Comparison of ENCODE assay signal across 8 cellular contexts in the genomic region with DNA sequence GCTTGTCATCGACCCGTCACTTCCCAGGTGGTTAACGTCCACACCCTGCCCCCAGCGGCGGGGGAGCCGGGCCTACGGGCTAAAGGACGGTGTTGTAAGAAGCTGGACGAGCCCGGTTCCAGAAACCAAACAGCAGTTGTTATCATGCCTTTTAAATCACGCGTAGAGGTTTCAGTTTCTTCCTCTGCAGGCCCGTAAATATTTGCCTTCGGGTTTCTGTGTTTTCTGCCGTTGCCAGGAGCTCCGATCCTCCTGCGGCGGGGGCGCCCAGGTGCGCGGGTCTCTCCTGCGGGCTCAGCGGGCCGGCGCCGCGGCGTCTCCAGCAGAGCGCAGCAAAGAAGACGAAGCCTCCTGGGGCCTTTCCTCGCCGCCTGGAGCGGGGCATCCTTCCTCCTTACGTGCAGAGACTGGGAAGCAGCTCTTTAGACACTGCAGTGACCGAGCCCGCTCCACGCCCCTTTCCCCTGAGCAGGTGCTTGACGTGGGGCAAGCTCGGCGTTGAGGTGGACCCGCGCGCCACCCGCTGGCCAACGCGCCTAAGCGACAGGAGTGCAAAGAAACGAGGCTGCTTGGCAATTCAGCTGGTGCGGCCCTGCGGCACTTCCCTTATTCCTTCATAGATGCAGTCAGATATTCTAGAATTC. TPM values are rescaled to one million over a fixed set of nuclear protein-coding genes. Genes with fewer than 3 reads are reported as not detected.
A peak's percentile ranks its signal among the peaks of the same experiment; 100 is the strongest.
DNase-seq lines count a peak whose midpoint lies in the region; ATAC-seq, FAIRE-seq and TF ChIP-seq lines count a peak whose summit lies in the region.

No MANE protein-coding gene starts in this region.

- H3K27me3 ChIP-seq in SK-N-SH (ENCODE audit: insufficient read depth) = no peaks in the 10 kb centered on the region
- H3K27me3 ChIP-seq in pancreas = peaks cover 0 to 1% (median 0%) of the 10 kb centered on the region in 4 donors
- H3K27me3 ChIP-seq in thyroid gland = no peaks in the 10 kb centered on the region

- peak overlapping the region; percentile 66 for H2AFZ ChIP-seq in SK-N-SH (ENCODE audit: low read depth)

- no peak for TF ChIP-seq POLR2A in thyroid gland (IDR thresholded peaks at IDR 0.05)

- no peak overlapping the region for H3K9ac ChIP-seq in SK-N-SH

- H3F3A ChIP-seq in SK-N-SH (replicated peaks; ENCODE audit: insufficient read depth) = no peaks in the 10 kb centered on the region

- H3K4me1 Mint-ChIP-seq in activated naive CD4-positive, alpha-beta T cell treated with anti-CD3 and anti-CD28 coated beads, Interleukin-2, amount 50 U/mL, for 24 hours = no peaks in the 10 kb centered on the region

- CTCF ChIA-PET in HEK293T (lab: Yijun Ruan, JAX) (interaction anchor here (0.5 to 2.1 kb wide), 31 partner anchors 9 to 1283 kb away, joined by 3 to 23 read pairs (median 4); a partner anchor contains a TSS), SK-N-SH (lab: Yijun Ruan, JAX) (interaction anchor here (0.6 to 4.6 kb wide), 48 partner anchors 8 to 855 kb away, joined by 3 to 55 read pairs (median 4); a partner anchor contains a TSS)

- no peak overlapping the region for H3K27ac Mint-ChIP-seq in activated naive CD4-positive, alpha-beta T cell treated with anti-CD3 and anti-CD28 coated beads, Interleukin-2, amount 50 U/mL, for 24 hours

- DNase-seq in G401 (ENCODE audit: low spot score) = peak; percentile 78
- peak; percentile 88 for DNase-seq in HEK293T (ENCODE audit: extremely low spot score)
- DNase-seq in MV-4-11 (lab: John Stamatoyannopoulos, UW) = peak; percentile 65
- peak; percentile 81 for DNase-seq in SK-N-SH
- DNase-seq in Right ventricle myocardium superior = peak; percentile 87
- DNase-seq in pancreas = peak; percentile 78 to 94 (median 86)
- peak; percentile 91 to 93 for DNase-seq in thyroid gland

- in situ Hi-C loops in G401 (cut with HindIII; ENCODE audit: low sequenced_read_pairs) = no loop called here

- intact Hi-C loops in Right ventricle myocardium superior (cut with DNase I) = loop anchor here (5.0 kb wide), 2 partner anchors 540 to 700 kb away; no protein-coding TSS in a partner anchor
- intact Hi-C loops in pancreas (cut with DNase I) = loop anchor here in 2 of 3 donors (10.0 kb wide), 2 partner anchors 542 to 832 kb away; no protein-coding TSS in a partner anchor
- intact Hi-C loops in thyroid gland (cut with DNase I) = loop anchor here (5.0 kb wide), 1 partner anchor 540 kb away; no protein-coding TSS in a partner anchor

- no peak for FAIRE-seq in pancreas (lab: Jason Lieb, UNC)

- H3K4me1 ChIP-seq in SK-N-SH (ENCODE audit: control insufficient read depth in 1 of 2, insufficient read depth in 2 of 2, low read depth in 1 of 2, low read length in 1 of 2) (no peaks in the 10 kb centered on the region; a peak in 1 of 4 replicates), pancreas (no peaks in the 10 kb centered on the region), thyroid gland (peaks cover 0 to 3% of the 10 kb centered on the region in 2 donors)

- peak overlapping the region; percentile 86 for H3K4me2 ChIP-seq in SK-N-SH

- peak; percentile 75 for TF ChIP-seq RAD21 in SK-N-SH (IDR thresholded peaks at IDR 0.05; ENCODE audit: low read length)

- H3K36me3 ChIP-seq in SK-N-SH (replicated peaks in 1 of 2; ENCODE audit: control insufficient read depth in 1 of 2, insufficient read depth in 2 of 2, low read length in 1 of 2) (no peaks in the 10 kb centered on the region), pancreas (no peaks in the 10 kb centered on the region), thyroid gland (no peaks in the 10 kb centered on the region)

- WGBS in SK-N-SH (ENCODE audit: low lambda C conversion rate) = 9% methylated on average over 36 of the region's 50 CpGs
- WGBS in pancreas, 2 donors = 0 to 1% methylated on average over 50 of the region's 50 CpGs
- 2 to 3% methylated on average over 34 to 47 of the region's 50 CpGs for WGBS in thyroid gland, 2 donors

- peaks cover 14% of the 10 kb centered on the region for H3K27me3 Mint-ChIP-seq in activated naive CD4-positive, alpha-beta T cell treated with anti-CD3 and anti-CD28 coated beads, Interleukin-2, amount 50 U/mL, for 24 hours

- H3K36me3 Mint-ChIP-seq in activated naive CD4-positive, alpha-beta T cell treated with anti-CD3 and anti-CD28 coated beads, Interleukin-2, amount 50 U/mL, for 24 hours = no peaks in the 10 kb centered on the region

- no peak for TF ChIP-seq EP300 in SK-N-SH (IDR thresholded peaks at IDR 0.05; ENCODE audit: borderline replicate concordance in 1 of 2, low read depth in 1 of 2, low read length in 1 of 2)

- H3K4me3 Mint-ChIP-seq in activated naive CD4-positive, alpha-beta T cell treated with anti-CD3 and anti-CD28 coated beads, Interleukin-2, amount 50 U/mL, for 24 hours = peak overlapping the region; percentile 73

- no peaks in the 10 kb centered on the region for H4K20me1 ChIP-seq in SK-N-SH (ENCODE audit: insufficient read depth)

- no peaks in the 10 kb centered on the region for H3K79me2 ChIP-seq in SK-N-SH (ENCODE audit: insufficient read depth)

- no peaks in the 10 kb centered on the region for H3K9me3 Mint-ChIP-seq in activated naive CD4-positive, alpha-beta T cell treated with anti-CD3 and anti-CD28 coated beads, Interleukin-2, amount 50 U/mL, for 24 hours

- H3K9me2 ChIP-seq in SK-N-SH = no peaks in the 10 kb centered on the region

- POLR2A ChIA-PET in HEK293T (lab: Yijun Ruan, JAX) (interaction anchor here (0.7 to 1.2 kb wide), 2 partner anchors 10 to 471 kb away, joined by 3 to 4 read pairs; no protein-coding TSS in a partner anchor), SK-N-SH (lab: Yijun Ruan, JAX) (no interaction called here)

- H3K4me3 ChIP-seq in SK-N-SH (ENCODE audit: low read depth in 2 of 2, low read length in 1 of 2) = peak overlapping the region; percentile 47 to 64
- H3K4me3 ChIP-seq in pancreas = peak overlapping the region; percentile 16 to 48 (median 40)
- H3K4me3 ChIP-seq in thyroid gland (replicated peaks in 1 of 3) = peak overlapping the region in 1 of 3 donors; percentile 18

- ATAC-seq in Right ventricle myocardium superior (ENCODE audit: poor library complexity) (peak; percentile 98), pancreas (peak; percentile 99 to 100 (median 100))

- TF ChIP-seq CTCF in SK-N-SH (IDR thresholded peaks at IDR 0.05) (peak; percentile 84), pancreas (IDR thresholded peaks at IDR 0.05) (peak; percentile 38 to 84 (median 62)), thyroid gland (IDR thresholded peaks at IDR 0.05) (peak; percentile 49 to 95 (median 80))

- H3K9me3 ChIP-seq in SK-N-SH = no peaks in the 10 kb centered on the region
- H3K9me3 ChIP-seq in pancreas = no peaks in the 10 kb centered on the region
- no peaks in the 10 kb centered on the region for H3K9me3 ChIP-seq in thyroid gland

- H3K27ac ChIP-seq in SK-N-SH (ENCODE audit: low read depth in 2 of 2, low read length in 1 of 2) (no peak overlapping the region), pancreas (no peak overlapping the region), thyroid gland (no peak overlapping the region)

TF ChIP-seq in HEK293T, 16 proteins besides CTCF, POLR2A, EP300 and RAD21:
- TF ChIP-seq TARDBP (IDR thresholded peaks at IDR 0.05) (no peak), L3MBTL2 (conservative IDR thresholded peaks at IDR 0.05) (peak; percentile 34)
TF ChIP-seq in HEK293T: peak in this region for 1.

TF ChIP-seq in SK-N-SH, 30 proteins besides CTCF, POLR2A, EP300 and RAD21:
- no peak for TF ChIP-seq POLR2AphosphoS5 (IDR thresholded peaks at IDR 0.05; ENCODE audit: low read depth, low read length)
- no peak for TF ChIP-seq ELF1 (IDR thresholded peaks at IDR 0.05)
- no peak for TF ChIP-seq NRF1 (IDR thresholded peaks at IDR 0.05; ENCODE audit: low read depth, low read length)
- no peak for TF ChIP-seq MXI1 (IDR thresholded peaks at IDR 0.05; ENCODE audit: low read depth, low read length)
- no peak for TF ChIP-seq GABPA (IDR thresholded peaks at IDR 0.05; ENCODE audit: low read depth)
- TF ChIP-seq, protein P1, sequence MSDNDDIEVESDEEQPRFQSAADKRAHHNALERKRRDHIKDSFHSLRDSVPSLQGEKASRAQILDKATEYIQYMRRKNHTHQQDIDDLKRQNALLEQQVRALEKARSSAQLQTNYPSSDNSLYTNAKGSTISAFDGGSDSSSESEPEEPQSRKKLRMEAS (IDR thresholded peaks at IDR 0.05; ENCODE audit: low read depth) = 0 out of 2 replicates have a peak, but pooled peaks have one; percentile 14
- no peak for TF ChIP-seq RFX5 (IDR thresholded peaks at IDR 0.05; ENCODE audit: low read length)
- no peak for TF ChIP-seq SIN3A (IDR thresholded peaks at IDR 0.05; ENCODE audit: borderline replicate concordance, low read depth, low read length)
- peak; percentile 82 for TF ChIP-seq SMC3 (IDR thresholded peaks at IDR 0.05; ENCODE audit: low read depth, low read length)

RNA-seq across cellular contexts. Expression of a gene that starts 21.8 kb away (rescaled TPM):
- total RNA-seq in G401 (2014; rRNA removed; shearing (Covaris generic)) = 35.6 and 47.2 TPM in 2 replicates
- polyA plus RNA-seq in SK-N-SH (2012; rRNA removed) (37.0 and 42.1 TPM in 2 replicates), pancreas (10 to 100 TPM; 14.2 to 27.6 TPM)
- 47.8 and 64.8 TPM in 2 replicates for polyA plus RNA-seq in SK-N-SH (2012; cell fraction: cytosol; rRNA removed)
- 23.2 and 23.4 TPM in 2 replicates for polyA plus RNA-seq in SK-N-SH (2012; cell fraction: nucleus; rRNA removed)
- total RNA-seq in Right ventricle myocardium superior (108 TPM), pancreas (10 to 100 TPM in 5 of 6 donors, 1 to 10 TPM in 1; 9.9 to 22.4 (median 15.6) TPM), thyroid gland (10 to 100 TPM; 22.3 to 47.1 (median 36.5) TPM)
